In genomic region chr3:89184596-89184995, GRCh38 we compare ENCODE assay signal across 32 cellular contexts.
"Had no signal": no experiment of that assay in that cellular context is flagged by ENCODE, and none has a peak within 500 bp of the region (broad histone marks: within the 10 kb centered on the region; RNA-seq: fewer than 3 reads in every experiment).

No MANE protein-coding gene starts in this region.

- H3K27me3 ChIP-seq: ascending aorta, foreskin keratinocyte, heart right ventricle, left lung, upper lobe of right lung had no signal

- H3K9me3 ChIP-seq: ascending aorta, heart right ventricle, left lung, mucosa of descending colon, psoas muscle, upper lobe of right lung had no signal

- DNase-seq: activated CD4-positive, alpha-beta memory T cell treated with anti-CD3 and anti-CD28 coated beads, Interleukin-2, amount 10 ng/mL, durations not matched to agents 7 days and 5 days; activated CD4-positive, alpha-beta T cell treated with anti-CD3 and anti-CD28 coated beads, Interleukin-2, amount 10 ng/mL, durations not matched to agents 7 days and 5 days; activated CD4-positive, CD25-positive, alpha-beta regulatory T cell treated with anti-CD3 and anti-CD28 coated beads, Interleukin-2, amount 50 U/mL, for 72 hours; activated CD8-positive, alpha-beta memory T cell treated with anti-CD3 and anti-CD28 coated beads, Interleukin-2, amount 50 U/mL, for 48 hours; activated gamma-delta T cell; activated naive CD4-positive, alpha-beta T cell treated with anti-CD3 and anti-CD28 coated beads, Interleukin-2, amount 10 ng/mL, durations not matched to agents 7 days and 5 days; activated naive CD8-positive, alpha-beta T cell treated with anti-CD3 and anti-CD28 coated beads, Interleukin-2, amount 10 ng/mL, durations not matched to agents 7 days and 5 days; activated T-cell treated with anti-CD3 and anti-CD28 coated beads, Interleukin-2, amount 50 U/mL, for 24 hours; caudate nucleus; cortex of kidney; effector memory CD8-positive, alpha-beta T cell; foreskin keratinocyte; heart right ventricle; left lung; mucosa of descending colon; nucleus accumbens; psoas muscle; stimulated activated CD4-positive, alpha-beta T cell treated with anti-CD3 and anti-CD28 coated beads, Interleukin-1b, Interleukin-23, amount 100 ng/mL, for 48 hours; stimulated activated CD4-positive, alpha-beta T cell treated with anti-CD3 and anti-CD28 coated beads, Interleukin-4, amount 100 ng/mL, for 4 hours; stimulated activated CD8-positive, alpha-beta memory T cell treated with anti-CD3 and anti-CD28 coated beads, Interleukin-4, amount 100 ng/mL, for 48 hours; stimulated activated naive CD8-positive, alpha-beta T cell treated with anti-CD3 and anti-CD28 coated beads, Interleukin-15, amount 100 ng/mL, for 72 hours; substantia nigra; T-helper 17 cell; T1000; upper lobe of right lung; WERI-Rb-1 had no signal

- H3K4me3 ChIP-seq: ascending aorta, heart right ventricle, left lung, lung, mucosa of descending colon, psoas muscle, smooth muscle cell, upper lobe of right lung had no signal

- H3K9ac ChIP-seq: parathyroid adenoma had no signal

- H3K9me3 Mint-ChIP-seq: activated CD4-positive, alpha-beta memory T cell treated with anti-CD3 and anti-CD28 coated beads, Interleukin-2, amount 10 ng/mL, durations not matched to agents 7 days and 5 days; activated CD4-positive, alpha-beta T cell treated with anti-CD3 and anti-CD28 coated beads, Interleukin-2, amount 10 ng/mL, durations not matched to agents 7 days and 5 days; activated naive CD4-positive, alpha-beta T cell treated with anti-CD3 and anti-CD28 coated beads, Interleukin-2, amount 10 ng/mL, durations not matched to agents 7 days and 5 days; activated naive CD8-positive, alpha-beta T cell treated with anti-CD3 and anti-CD28 coated beads, Interleukin-2, amount 10 ng/mL, durations not matched to agents 7 days and 5 days; activated T-cell treated with anti-CD3 and anti-CD28 coated beads, Interleukin-2, amount 50 U/mL, for 24 hours; nephron; stimulated activated memory B cell treated with anti-CD40 and anti-IgM and Interleukin-4, amounts not matched to agents 10 μg/mL and 1 μg/mL and 100 μg/mL, for 72 hours had no signal

- H3K27ac ChIP-seq: ascending aorta, foreskin keratinocyte, left lung, parathyroid adenoma, psoas muscle, upper lobe of right lung, WERI-Rb-1 had no signal

- H3K36me3 Mint-ChIP-seq: activated naive CD4-positive, alpha-beta T cell treated with anti-CD3 and anti-CD28 coated beads, Interleukin-2, amount 10 ng/mL, durations not matched to agents 7 days and 5 days; activated naive CD8-positive, alpha-beta T cell treated with anti-CD3 and anti-CD28 coated beads, Interleukin-2, amount 10 ng/mL, durations not matched to agents 7 days and 5 days; stimulated activated memory B cell treated with anti-CD40 and anti-IgM and Interleukin-4, amounts not matched to agents 10 μg/mL and 1 μg/mL and 100 μg/mL, for 72 hours had no signal

- H3K27me3 Mint-ChIP-seq: activated CD4-positive, alpha-beta memory T cell treated with anti-CD3 and anti-CD28 coated beads, Interleukin-2, amount 10 ng/mL, durations not matched to agents 7 days and 5 days; activated CD4-positive, alpha-beta T cell treated with anti-CD3 and anti-CD28 coated beads, Interleukin-2, amount 10 ng/mL, durations not matched to agents 7 days and 5 days; activated naive CD4-positive, alpha-beta T cell treated with anti-CD3 and anti-CD28 coated beads, Interleukin-2, amount 10 ng/mL, durations not matched to agents 7 days and 5 days; activated naive CD8-positive, alpha-beta T cell treated with anti-CD3 and anti-CD28 coated beads, Interleukin-2, amount 10 ng/mL, durations not matched to agents 7 days and 5 days; activated T-cell treated with anti-CD3 and anti-CD28 coated beads, Interleukin-2, amount 50 U/mL, for 24 hours; effector memory CD8-positive, alpha-beta T cell; stimulated activated memory B cell treated with anti-CD40 and anti-IgM and Interleukin-4, amounts not matched to agents 10 μg/mL and 1 μg/mL and 100 μg/mL, for 72 hours; stimulated activated naive CD8-positive, alpha-beta T cell treated with anti-CD3 and anti-CD28 coated beads, Interleukin-15, amount 100 ng/mL, for 72 hours; T-helper 17 cell had no signal

- H3K4me1 Mint-ChIP-seq: activated CD4-positive, alpha-beta memory T cell treated with anti-CD3 and anti-CD28 coated beads, Interleukin-2, amount 10 ng/mL, durations not matched to agents 7 days and 5 days; activated CD4-positive, alpha-beta T cell treated with anti-CD3 and anti-CD28 coated beads, Interleukin-2, amount 10 ng/mL, durations not matched to agents 7 days and 5 days; activated naive CD4-positive, alpha-beta T cell treated with anti-CD3 and anti-CD28 coated beads, Interleukin-2, amount 10 ng/mL, durations not matched to agents 7 days and 5 days; activated naive CD8-positive, alpha-beta T cell treated with anti-CD3 and anti-CD28 coated beads, Interleukin-2, amount 10 ng/mL, durations not matched to agents 7 days and 5 days; stimulated activated memory B cell treated with anti-CD40 and anti-IgM and Interleukin-4, amounts not matched to agents 10 μg/mL and 1 μg/mL and 100 μg/mL, for 72 hours; stimulated activated naive CD8-positive, alpha-beta T cell treated with anti-CD3 and anti-CD28 coated beads, Interleukin-15, amount 100 ng/mL, for 72 hours; T-helper 17 cell had no signal

- H3K4me3 Mint-ChIP-seq: activated CD4-positive, alpha-beta memory T cell treated with anti-CD3 and anti-CD28 coated beads, Interleukin-2, amount 10 ng/mL, durations not matched to agents 7 days and 5 days; activated CD4-positive, alpha-beta T cell treated with anti-CD3 and anti-CD28 coated beads, Interleukin-2, amount 10 ng/mL, durations not matched to agents 7 days and 5 days; activated naive CD4-positive, alpha-beta T cell treated with anti-CD3 and anti-CD28 coated beads, Interleukin-2, amount 10 ng/mL, durations not matched to agents 7 days and 5 days; activated naive CD8-positive, alpha-beta T cell treated with anti-CD3 and anti-CD28 coated beads, Interleukin-2, amount 10 ng/mL, durations not matched to agents 7 days and 5 days; activated T-cell treated with anti-CD3 and anti-CD28 coated beads, Interleukin-2, amount 50 U/mL, for 24 hours; effector memory CD8-positive, alpha-beta T cell; nephron; stimulated activated memory B cell treated with anti-CD40 and anti-IgM and Interleukin-4, amounts not matched to agents 10 μg/mL and 1 μg/mL and 100 μg/mL, for 72 hours; stimulated activated naive CD8-positive, alpha-beta T cell treated with anti-CD3 and anti-CD28 coated beads, Interleukin-15, amount 100 ng/mL, for 72 hours; T-helper 17 cell had no signal

- H3K36me3 ChIP-seq: ascending aorta, heart right ventricle, left lung, upper lobe of right lung, WERI-Rb-1 had no signal

- H3K4me1 ChIP-seq: ascending aorta, left lung, parathyroid adenoma, psoas muscle, upper lobe of right lung had no signal

- ATAC-seq: effector memory CD8-positive, alpha-beta T cell; foreskin keratinocyte; heart right ventricle; left lung; mucosa of descending colon; psoas muscle; stimulated activated memory B cell treated with anti-CD40 and anti-IgM and Interleukin-4, amounts not matched to agents 10 μg/mL and 1 μg/mL and 100 μg/mL, for 72 hours; stimulated activated naive CD8-positive, alpha-beta T cell treated with anti-CD3 and anti-CD28 coated beads, Interleukin-15, amount 100 ng/mL, for 72 hours; T-helper 17 cell; upper lobe of right lung had no signal

- H3K27ac Mint-ChIP-seq: activated CD4-positive, alpha-beta memory T cell treated with anti-CD3 and anti-CD28 coated beads, Interleukin-2, amount 10 ng/mL, durations not matched to agents 7 days and 5 days; activated CD4-positive, alpha-beta T cell treated with anti-CD3 and anti-CD28 coated beads, Interleukin-2, amount 10 ng/mL, durations not matched to agents 7 days and 5 days; activated naive CD4-positive, alpha-beta T cell treated with anti-CD3 and anti-CD28 coated beads, Interleukin-2, amount 10 ng/mL, durations not matched to agents 7 days and 5 days; activated naive CD8-positive, alpha-beta T cell treated with anti-CD3 and anti-CD28 coated beads, Interleukin-2, amount 10 ng/mL, durations not matched to agents 7 days and 5 days; activated T-cell treated with anti-CD3 and anti-CD28 coated beads, Interleukin-2, amount 50 U/mL, for 24 hours; effector memory CD8-positive, alpha-beta T cell; nephron; stimulated activated memory B cell treated with anti-CD40 and anti-IgM and Interleukin-4, amounts not matched to agents 10 μg/mL and 1 μg/mL and 100 μg/mL, for 72 hours; stimulated activated naive CD8-positive, alpha-beta T cell treated with anti-CD3 and anti-CD28 coated beads, Interleukin-15, amount 100 ng/mL, for 72 hours; T-helper 17 cell had no signal
